Comparison of ENCODE assay signal across 1 cellular context in the genomic region with DNA sequence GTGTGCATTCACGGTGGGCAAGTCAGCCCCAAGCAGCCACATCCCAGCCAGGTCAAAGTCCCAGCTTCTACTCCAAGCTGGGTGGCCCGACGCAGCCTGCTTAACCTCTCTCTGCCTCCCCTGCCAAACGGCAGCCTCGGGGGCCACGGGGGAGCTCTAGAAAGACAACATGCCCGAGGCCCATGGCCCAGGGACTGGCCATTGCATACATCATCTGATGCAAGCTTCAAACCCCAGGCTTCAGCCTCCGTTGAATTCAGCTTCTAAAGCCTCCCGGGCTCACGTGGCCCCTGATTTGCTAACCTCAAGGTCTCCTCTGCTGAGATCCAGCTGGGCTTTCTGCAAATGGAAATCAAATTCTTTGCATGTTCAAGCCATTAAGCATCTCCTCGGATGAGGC.
TF ChIP-seq lines count a peak whose summit lies in the region.

No MANE protein-coding gene starts in this region.

TF ChIP-seq in SK-N-SH treated with all-trans-retinoic acid at 6 μM for 48 hours, 23 proteins besides CTCF, POLR2A, EP300 and RAD21 (continued from another document):
- TF ChIP-seq, protein P1, sequence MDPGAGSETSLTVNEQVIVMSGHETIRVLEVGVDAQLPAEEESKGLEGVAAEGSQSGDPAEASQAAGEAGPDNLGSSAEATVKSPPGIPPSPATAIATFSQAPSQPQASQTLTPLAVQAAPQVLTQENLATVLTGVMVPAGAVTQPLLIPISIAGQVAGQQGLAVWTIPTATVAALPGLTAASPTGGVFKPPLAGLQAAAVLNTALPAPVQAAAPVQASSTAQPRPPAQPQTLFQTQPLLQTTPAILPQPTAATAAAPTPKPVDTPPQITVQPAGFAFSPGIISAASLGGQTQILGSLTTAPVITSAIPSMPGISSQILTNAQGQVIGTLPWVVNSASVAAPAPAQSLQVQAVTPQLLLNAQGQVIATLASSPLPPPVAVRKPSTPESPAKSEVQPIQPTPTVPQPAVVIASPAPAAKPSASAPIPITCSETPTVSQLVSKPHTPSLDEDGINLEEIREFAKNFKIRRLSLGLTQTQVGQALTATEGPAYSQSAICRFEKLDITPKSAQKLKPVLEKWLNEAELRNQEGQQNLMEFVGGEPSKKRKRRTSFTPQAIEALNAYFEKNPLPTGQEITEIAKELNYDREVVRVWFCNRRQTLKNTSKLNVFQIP (CRISPR knock-in tag; IDR thresholded peaks at IDR 0.05; ENCODE audit: borderline replicate concordance, low read depth): no peak
- TF ChIP-seq, protein P2, sequence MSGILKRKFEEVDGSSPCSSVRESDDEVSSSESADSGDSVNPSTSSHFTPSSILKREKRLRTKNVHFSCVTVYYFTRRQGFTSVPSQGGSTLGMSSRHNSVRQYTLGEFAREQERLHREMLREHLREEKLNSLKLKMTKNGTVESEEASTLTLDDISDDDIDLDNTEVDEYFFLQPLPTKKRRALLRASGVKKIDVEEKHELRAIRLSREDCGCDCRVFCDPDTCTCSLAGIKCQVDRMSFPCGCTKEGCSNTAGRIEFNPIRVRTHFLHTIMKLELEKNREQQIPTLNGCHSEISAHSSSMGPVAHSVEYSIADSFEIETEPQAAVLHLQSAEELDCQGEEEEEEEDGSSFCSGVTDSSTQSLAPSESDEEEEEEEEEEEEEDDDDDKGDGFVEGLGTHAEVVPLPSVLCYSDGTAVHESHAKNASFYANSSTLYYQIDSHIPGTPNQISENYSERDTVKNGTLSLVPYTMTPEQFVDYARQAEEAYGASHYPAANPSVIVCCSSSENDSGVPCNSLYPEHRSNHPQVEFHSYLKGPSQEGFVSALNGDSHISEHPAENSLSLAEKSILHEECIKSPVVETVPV (CRISPR knock-in tag; IDR thresholded peaks at IDR 0.05): no peak
- TF ChIP-seq PATZ1 (CRISPR knock-in tag; IDR thresholded peaks at IDR 0.05; ENCODE audit: borderline replicate concordance): no peak
